In genomic region chr1:155933591-155934096, GRCh38 we compare ENCODE assay signal across 8 cellular contexts. TPM values are rescaled to one million over a fixed set of nuclear protein-coding genes. Genes with fewer than 3 reads are reported as not detected.
DNase-seq lines count a peak whose midpoint lies in the region; ATAC-seq and TF ChIP-seq lines count a peak whose summit lies in the region.

No MANE protein-coding gene starts in this region.

- H3K27me3 ChIP-seq in BE2C = no peaks in the 10 kb centered on the region
- no peaks in the 10 kb centered on the region for H3K27me3 ChIP-seq in HL-60 (ENCODE audit: insufficient read depth, poor library complexity, severe bottlenecking)
- H3K27me3 ChIP-seq in muscle layer of colon (ENCODE audit: control insufficient read depth in 1 of 2, insufficient read depth in 2 of 2, low read length in 2 of 2) = no peaks in the 10 kb centered on the region

- peak overlapping the region; percentile 90 for H3K27ac ChIP-seq in HL-60 (replicated peaks)
- peak overlapping the region; percentile 85 to 90 for H3K27ac ChIP-seq in coronary artery
- H3K27ac ChIP-seq in muscle layer of colon (ENCODE audit: low read depth, low read length) = peak overlapping the region; percentile 89

- H3K4me1 ChIP-seq in BE2C (no peaks in the 10 kb centered on the region; the same call in 1 of the 2 replicates), muscle layer of colon (ENCODE audit: insufficient read depth, low read length) (peaks cover 41% of the 10 kb centered on the region)

- ATAC-seq in GM21381 (IDR thresholded peaks at IDR 0.05; ENCODE audit: unreplicated experiment) = no peak

- H3K9me3 ChIP-seq in BE2C (no peaks in the 10 kb centered on the region), muscle layer of colon (ENCODE audit: low read length) (no peaks in the 10 kb centered on the region)

- peak overlapping the region; percentile 100 for H3K9ac ChIP-seq in muscle layer of colon (ENCODE audit: low read length)

- H3K36me3 ChIP-seq in BE2C = peaks cover 52% of the 10 kb centered on the region
- peaks cover 40% of the 10 kb centered on the region for H3K36me3 ChIP-seq in muscle layer of colon (ENCODE audit: insufficient read depth, low read length)

- DNase-seq in BE2C (no peak), HL-60 (ENCODE audit: low read depth in 1 of 2, low spot score in 1 of 2) (no peak), coronary artery (ENCODE audit: low spot score) (no peak), NCI-H1436 treated with DMSO at 0.1 percent for 48 hours (lab: John Stamatoyannopoulos, UW) (no peak), pons (ENCODE audit: low spot score) (no peak), DMS153 (lab: John Stamatoyannopoulos, UW) (no peak)

- TF ChIP-seq CTCF in BE2C (IDR thresholded peaks at IDR 0.05; ENCODE audit: low read depth, low read length) = no peak
- no peak for TF ChIP-seq CTCF in HL-60 (IDR thresholded peaks at IDR 0.05; ENCODE audit: insufficient read depth, low read length)
- TF ChIP-seq CTCF in coronary artery (IDR thresholded peaks at IDR 0.05) = no peak

- H3K4me3 ChIP-seq in BE2C (ENCODE audit: low read depth, low read length) (peak overlapping the region; percentile 100), HL-60 (replicated peaks; ENCODE audit: insufficient read depth, low read length) (peak overlapping the region; percentile 88), coronary artery (peak overlapping the region; percentile 77), muscle layer of colon (ENCODE audit: low read depth in 1 of 2, low read length in 2 of 2) (peak overlapping the region; percentile 75 to 99)

RNA-seq across cellular contexts. Expression of gene KHDC4, which starts 0.6 kb away (rescaled TPM):
- 44.7 TPM for polyA plus RNA-seq in BE2C (2012; ENCODE audit: insufficient read depth, insufficient read length, low read depth)

RNA-seq across cellular contexts. Expression of gene RXFP4, which starts 7.8 kb away (rescaled TPM):
- 2.1 TPM for polyA plus RNA-seq in BE2C (2012; ENCODE audit: insufficient read depth, insufficient read length, low read depth)

RNA-seq across cellular contexts. Expression of gene RIT1, which starts 22.5 kb away (rescaled TPM):
- polyA plus RNA-seq in BE2C (2012; ENCODE audit: insufficient read depth, insufficient read length, low read depth) = 9.3 TPM

RNA-seq across cellular contexts. Expression of gene ARHGEF2, which starts 44.7 kb away (rescaled TPM):
- polyA plus RNA-seq in BE2C (2012; ENCODE audit: insufficient read depth, insufficient read length, low read depth) = 293 TPM
